In genomic region chr3:111998661-111999641, GRCh38 we compare ENCODE assay signal across 9 cellular contexts. TPM values are rescaled to one million over a fixed set of nuclear protein-coding genes. Genes with fewer than 3 reads are reported as not detected.
DNase-seq lines count a peak whose midpoint lies in the region; ATAC-seq lines count a peak whose summit lies in the region.
"Had no signal": no experiment of that assay in that cellular context is flagged by ENCODE, and none has a peak within 500 bp of the region (broad histone marks: within the 10 kb centered on the region; RNA-seq: fewer than 3 reads in every experiment).

Gene TAGLN3 (plus strand): TSS chr3:111998922. CDS start chr3:111999423, 501 bp downstream.

- no peak within 1 kb of the TSS for H3K4ac ChIP-seq in trophoblast cell (ENCODE audit: low read depth, low read length)

- H2AK5ac ChIP-seq in trophoblast cell (ENCODE audit: low read length): no peak within 1 kb of the TSS

- H2AFZ ChIP-seq in trophoblast cell (ENCODE audit: insufficient read depth, low read length, poor library complexity): peak within 1 kb of the TSS; percentile 37

- H3K36me3 ChIP-seq in trophoblast cell (ENCODE audit: control insufficient read depth in 1 of 2, insufficient read depth in 2 of 2, low read length in 2 of 2): no peaks in the 10 kb centered on the region

- CTCF ChIA-PET in activated naive CD4-positive, alpha-beta T cell treated with anti-CD3 and anti-CD28 coated beads for 36 hours (lab: Charles Lee): interaction anchor here (0.6 to 20.8 kb wide), 7 partner anchors 9 to 646 kb away, joined by 3 to 454 read pairs (median 4); no protein-coding TSS in a partner anchor

- H3K9me3 Mint-ChIP-seq in activated naive CD4-positive, alpha-beta T cell treated with anti-CD3 and anti-CD28 coated beads for 36 hours: no peaks in the 10 kb centered on the region
- no peaks in the 10 kb centered on the region for H3K9me3 Mint-ChIP-seq in activated naive CD8-positive, alpha-beta T cell treated with anti-CD3 and anti-CD28 coated beads, Interleukin-2, amount 50 U/mL, for 24 hours

- peak within 1 kb of the TSS; percentile 5 for H3K9ac ChIP-seq in trophoblast cell (ENCODE audit: low read length)

- H2BK5ac ChIP-seq in trophoblast cell (ENCODE audit: low read depth, low read length, poor library complexity): no peak within 1 kb of the TSS

- H3K79me2 ChIP-seq in trophoblast cell (ENCODE audit: control insufficient read depth, insufficient read depth, low read length, poor library complexity): no peaks in the 10 kb centered on the region

- H4K8ac ChIP-seq in trophoblast cell (ENCODE audit: low read depth, low read length): no peak within 1 kb of the TSS

- H3K27me3 ChIP-seq in trophoblast cell (ENCODE audit: insufficient read depth, low read length): no peaks in the 10 kb centered on the region

- H3K4me3 Mint-ChIP-seq in activated naive CD4-positive, alpha-beta T cell treated with anti-CD3 and anti-CD28 coated beads for 36 hours: peak within 1 kb of the TSS; percentile 64
- peak within 1 kb of the TSS; percentile 69 for H3K4me3 Mint-ChIP-seq in activated naive CD8-positive, alpha-beta T cell treated with anti-CD3 and anti-CD28 coated beads, Interleukin-2, amount 50 U/mL, for 24 hours

- no peak for ATAC-seq in activated naive CD8-positive, alpha-beta T cell treated with anti-CD3 and anti-CD28 coated beads, Interleukin-2, amount 50 U/mL, for 24 hours
- ATAC-seq in left ventricle myocardium superior: peak; percentile 62

- H3K27ac Mint-ChIP-seq in activated naive CD4-positive, alpha-beta T cell treated with anti-CD3 and anti-CD28 coated beads for 36 hours: no peak within 1 kb of the TSS
- H3K27ac Mint-ChIP-seq in activated naive CD8-positive, alpha-beta T cell treated with anti-CD3 and anti-CD28 coated beads, Interleukin-2, amount 50 U/mL, for 24 hours: no peak within 1 kb of the TSS
- H3K27ac Mint-ChIP-seq: activated naive CD4-positive, alpha-beta T cell treated with anti-CD3 and anti-CD28 coated beads, Interleukin-2, amount 50 U/mL, for 72 hours had no signal

- peak within 1 kb of the TSS; percentile 16 for H3K4me3 ChIP-seq in trophoblast cell (ENCODE audit: low read depth, low read length)

- peaks cover 46% of the 10 kb centered on the region for H3K4me1 Mint-ChIP-seq in activated naive CD4-positive, alpha-beta T cell treated with anti-CD3 and anti-CD28 coated beads for 36 hours (ENCODE audit: low read depth)
- H3K4me1 Mint-ChIP-seq in activated naive CD8-positive, alpha-beta T cell treated with anti-CD3 and anti-CD28 coated beads, Interleukin-2, amount 50 U/mL, for 24 hours: peaks cover 47% of the 10 kb centered on the region

- peaks cover 6% of the 10 kb centered on the region in 2 experiments for H3K4me1 ChIP-seq in trophoblast cell (ENCODE audit: control insufficient read depth in 1 of 2, insufficient read depth in 2 of 2, low read length in 2 of 2)

- H3K9me3 ChIP-seq in trophoblast cell (ENCODE audit: insufficient read depth, low read depth, low read length): no peaks in the 10 kb centered on the region

- no peak within 1 kb of the TSS for H4K12ac ChIP-seq in trophoblast cell (ENCODE audit: low read depth, low read length)

- H2BK12ac ChIP-seq in trophoblast cell (ENCODE audit: low read length): no peak within 1 kb of the TSS

- H4K91ac ChIP-seq in trophoblast cell (ENCODE audit: low read depth, low read length): no peak within 1 kb of the TSS

- no peaks in the 10 kb centered on the region for H3K27me3 Mint-ChIP-seq in activated naive CD4-positive, alpha-beta T cell treated with anti-CD3 and anti-CD28 coated beads for 36 hours (ENCODE audit: low read depth)
- H3K27me3 Mint-ChIP-seq in activated naive CD8-positive, alpha-beta T cell treated with anti-CD3 and anti-CD28 coated beads, Interleukin-2, amount 50 U/mL, for 24 hours: peaks cover 6% of the 10 kb centered on the region

- no peak within 1 kb of the TSS for H3K23ac ChIP-seq in trophoblast cell (ENCODE audit: low read length)

- no peak within 1 kb of the TSS for H3K18ac ChIP-seq in trophoblast cell (ENCODE audit: low read length)

- DNase-seq in activated naive CD4-positive, alpha-beta T cell treated with anti-CD3 and anti-CD28 coated beads for 36 hours: peak; percentile 20
- DNase-seq in activated naive CD4-positive, alpha-beta T cell (lab: John Stamatoyannopoulos, UW): no peak
- peak; percentile 99 for DNase-seq in NCI-H146 (lab: John Stamatoyannopoulos, UW)
- no peak for DNase-seq in activated naive CD8-positive, alpha-beta T cell treated with anti-CD3 and anti-CD28 coated beads, Interleukin-2, amount 50 U/mL, for 24 hours
- no peak for DNase-seq in left ventricle myocardium superior
- no peak for DNase-seq in trophoblast cell
- DNase-seq in HuH-7.5 (ENCODE audit: low spot score): no peak
- no peak for DNase-seq in stimulated activated CD4-positive, alpha-beta T cell treated with anti-CD3 and anti-CD28 coated beads, Interleukin-2, amount 100 ng/mL, for 24 hours

- no peaks in the 10 kb centered on the region for H3K79me1 ChIP-seq in trophoblast cell (ENCODE audit: low read length)

- H3K14ac ChIP-seq in trophoblast cell (ENCODE audit: low read length): no peak within 1 kb of the TSS

- H3K4me2 ChIP-seq in trophoblast cell (ENCODE audit: low read length): peak within 1 kb of the TSS; percentile 72

- H3K36me3 Mint-ChIP-seq in activated naive CD4-positive, alpha-beta T cell treated with anti-CD3 and anti-CD28 coated beads for 36 hours (ENCODE audit: low read depth): no peaks in the 10 kb centered on the region
- H3K36me3 Mint-ChIP-seq in activated naive CD8-positive, alpha-beta T cell treated with anti-CD3 and anti-CD28 coated beads, Interleukin-2, amount 50 U/mL, for 24 hours (ENCODE audit: low read depth): no peaks in the 10 kb centered on the region
- H3K36me3 Mint-ChIP-seq: activated naive CD4-positive, alpha-beta T cell treated with anti-CD3 and anti-CD28 coated beads, Interleukin-2, amount 50 U/mL, for 72 hours had no signal

- no CpG with 5 or more reads among the region's 41 CpGs for WGBS in trophoblast cell (ENCODE audit: extremely low coverage, insufficient coverage, insufficient read length)

- H3K27ac ChIP-seq in trophoblast cell (ENCODE audit: low read depth, low read length): no peak within 1 kb of the TSS

- intact Hi-C loops in activated naive CD4-positive, alpha-beta T cell treated with anti-CD3 and anti-CD28 coated beads for 36 hours (cut with micrococcal nuclease): no loop called here
- intact Hi-C loops in left ventricle myocardium superior (cut with micrococcal nuclease): no loop called here

- no peak within 1 kb of the TSS for H2BK120ac ChIP-seq in trophoblast cell (ENCODE audit: insufficient read depth, low read length, poor library complexity)

RNA-seq across cellular contexts. Expression of gene TAGLN3, which starts in this region (rescaled TPM):
- total RNA-seq in activated naive CD4-positive, alpha-beta T cell treated with anti-CD3 and anti-CD28 coated beads for 36 hours: 1 to 10 TPM; 1.2 TPM
- total RNA-seq in left ventricle myocardium superior: not detected
- polyA plus RNA-seq in trophoblast cell (2013): 0.10 TPM in 1 of 2 replicates, not detected in the other

Comparison
In these comparisons a context has a peak if more than half of its experiments do, and no peak if none do; other contexts are left out.
1. DNase-seq: peak in activated naive CD4-positive, alpha-beta T cell treated with anti-CD3 and anti-CD28 coated beads for 36 hours (single experiment) and NCI-H146 (single experiment); none in activated naive CD4-positive, alpha-beta T cell (0 of 4), activated naive CD8-positive, alpha-beta T cell treated with anti-CD3 and anti-CD28 coated beads, Interleukin-2, amount 50 U/mL, for 24 hours (single experiment), left ventricle myocardium superior (single experiment), trophoblast cell (0 of 2), HuH-7.5 (single experiment) and stimulated activated CD4-positive, alpha-beta T cell treated with anti-CD3 and anti-CD28 coated beads, Interleukin-2, amount 100 ng/mL, for 24 hours (0 of 2).
2. Peak in ATAC-seq in left ventricle myocardium superior; RNA of the gene not detected or under 1 TPM.